Comparison of ENCODE assay signal across 23 cellular contexts in the genomic region with DNA sequence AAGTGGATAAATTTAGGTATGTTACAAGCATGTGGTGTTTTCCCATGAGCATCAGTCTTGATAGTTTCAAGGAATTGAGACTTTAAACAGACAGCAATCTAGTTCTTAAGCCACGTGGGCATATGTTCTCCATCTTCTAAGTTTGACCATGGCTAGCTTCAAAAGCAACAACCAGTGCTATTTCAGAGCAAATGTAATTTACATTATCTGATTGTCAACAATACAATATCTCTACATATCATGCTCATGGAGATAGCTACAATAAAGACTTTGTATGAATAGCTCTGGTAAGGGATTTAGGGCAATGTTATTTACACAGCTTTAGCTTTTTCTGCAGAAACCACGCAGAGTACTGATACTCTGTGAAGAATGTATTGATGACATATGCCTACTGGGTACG. TPM values are rescaled to one million over a fixed set of nuclear protein-coding genes. Genes with fewer than 3 reads are reported as not detected.
A peak's percentile ranks its signal among the peaks of the same experiment; 100 is the strongest.
DNase-seq lines count a peak whose midpoint lies in the region; FAIRE-seq and TF ChIP-seq lines count a peak whose summit lies in the region.
"Had no signal": no experiment of that assay in that cellular context is flagged by ENCODE, and none has a peak within 500 bp of the region (broad histone marks: within the 10 kb centered on the region; RNA-seq: fewer than 3 reads in every experiment).

No MANE protein-coding gene starts in this region.

- H3K79me2 ChIP-seq in KMS-11 (ENCODE audit: insufficient read depth, low read depth) (no peaks in the 10 kb centered on the region), astrocyte (ENCODE audit: insufficient read depth, low read length) (no peaks in the 10 kb centered on the region)

- no peak for TF ChIP-seq POLR2A in erythroblast (IDR thresholded peaks at IDR 0.05; ENCODE audit: low read length)

- no peak overlapping the region for H3K4me3 ChIP-seq in BLaER1
- no peak overlapping the region for H3K4me3 ChIP-seq in KMS-11 (IDR thresholded peaks at IDR 0.05; ENCODE audit: insufficient read depth, low read depth, low read length)
- H3K4me3 ChIP-seq in astrocyte (ENCODE audit: insufficient read depth, low read depth, low read length), result no peak overlapping the region
- H3K4me3 ChIP-seq: A549, GM23248 had no signal

- H3K36me3 Mint-ChIP-seq in astrocyte (ENCODE audit: low read depth, unreplicated experiment), result no peaks in the 10 kb centered on the region
- H3K36me3 Mint-ChIP-seq: CD4-positive, CD25-positive, alpha-beta regulatory T cell; CD8-positive, alpha-beta T cell had no signal

- H3K9me3 ChIP-seq in BLaER1 (no peaks in the 10 kb centered on the region), astrocyte (ENCODE audit: insufficient read depth, low read depth, low read length) (no peaks in the 10 kb centered on the region)
- H3K9me3 ChIP-seq: A549, Caco-2 had no signal

- FAIRE-seq in astrocyte (lab: Jason Lieb, UNC), result no peak
- FAIRE-seq: A549, G401.6, GM12892, H1 had no signal

- no peaks in the 10 kb centered on the region for H3K27me3 Mint-ChIP-seq in astrocyte (ENCODE audit: low read depth, unreplicated experiment)

- H3K4me3 Mint-ChIP-seq in astrocyte (ENCODE audit: unreplicated experiment), result no peak overlapping the region
- H3K4me3 Mint-ChIP-seq: CD4-positive, CD25-positive, alpha-beta regulatory T cell; CD8-positive, alpha-beta T cell had no signal

- H3K4me1 ChIP-seq in BLaER1 (peaks cover 24% of the 10 kb centered on the region), KMS-11 (ENCODE audit: low read depth, poor library complexity, severe bottlenecking) (peaks cover 30% of the 10 kb centered on the region), astrocyte (ENCODE audit: insufficient read depth, low read length) (peaks cover 5% of the 10 kb centered on the region)
- H3K4me1 ChIP-seq: A549 had no signal

- peak overlapping the region; percentile 26 for H3K27ac Mint-ChIP-seq in astrocyte (ENCODE audit: unreplicated experiment)
- H3K27ac Mint-ChIP-seq: CD4-positive, CD25-positive, alpha-beta regulatory T cell; CD8-positive, alpha-beta T cell had no signal

- no peaks in the 10 kb centered on the region for H4K20me1 ChIP-seq in BLaER1
- H4K20me1 ChIP-seq in KMS-11 (ENCODE audit: insufficient read depth), result no peaks in the 10 kb centered on the region
- H4K20me1 ChIP-seq in astrocyte (ENCODE audit: insufficient read depth, low read length), result no peaks in the 10 kb centered on the region

- DNase-seq in SK-N-DZ (ENCODE audit: low spot score) (peak; percentile 48), astrocyte (ENCODE audit: low read depth) (no peak), NCI-H748 treated with DMSO at 0.1 percent for 48 hours (lab: John Stamatoyannopoulos, UW) (no peak), NCI-H2227 treated with DMSO at 0.1 percent for 48 hours (lab: John Stamatoyannopoulos, UW) (no peak), erythroblast (lab: John Stamatoyannopoulos, UW) (no peak)
- DNase-seq: 8988T; ACHN; AML-193; Caco-2; CD4-positive, CD25-positive, alpha-beta regulatory T cell; CD8-positive, alpha-beta T cell; DMS153; DND-41; GM23248; H7; HCEC 1CT had no signal

- no peaks in the 10 kb centered on the region for H3K9me3 Mint-ChIP-seq in astrocyte (ENCODE audit: unreplicated experiment)

- peak overlapping the region; percentile 47 for H2AFZ ChIP-seq in KMS-11 (ENCODE audit: low read depth)
- no peak overlapping the region for H2AFZ ChIP-seq in astrocyte (ENCODE audit: low read depth, low read length)
- H2AFZ ChIP-seq: GM23248 had no signal

- no peaks in the 10 kb centered on the region for H3K36me3 ChIP-seq in BLaER1
- no peaks in the 10 kb centered on the region for H3K36me3 ChIP-seq in KMS-11 (ENCODE audit: insufficient read depth)
- no peaks in the 10 kb centered on the region for H3K36me3 ChIP-seq in astrocyte (ENCODE audit: insufficient read depth, low read length)

- H3K4me2 ChIP-seq in BLaER1 (peak overlapping the region; percentile 62), KMS-11 (peak overlapping the region; percentile 73; the same call in 1 of the 2 replicates), astrocyte (ENCODE audit: low read length) (no peak overlapping the region)
- H3K4me2 ChIP-seq: A549 had no signal

- H3K27ac ChIP-seq in BLaER1 (no peak overlapping the region), KMS-11 (peak overlapping the region; percentile 61; the same call in 1 of the 2 replicates), astrocyte (ENCODE audit: low read depth, low read length) (no peak overlapping the region)
- H3K27ac ChIP-seq: A549, C4-2B, GM23248 had no signal

- H3K27me3 ChIP-seq in BLaER1 (no peaks in the 10 kb centered on the region), KMS-11 (ENCODE audit: insufficient read depth, low read depth) (no peaks in the 10 kb centered on the region), astrocyte (ENCODE audit: insufficient read depth, low read length) (no peaks in the 10 kb centered on the region)

- H3K9ac ChIP-seq in BLaER1 (no peak overlapping the region), KMS-11 (0 out of 2 replicates have a peak overlapping the region, but pooled peaks have one; percentile 3), astrocyte (ENCODE audit: low read length) (no peak overlapping the region)
- H3K9ac ChIP-seq: GM23248 had no signal

- no peak for TF ChIP-seq CTCF in KMS-11 (conservative IDR thresholded peaks at IDR 0.05; ENCODE audit: low read depth, low read length)
- TF ChIP-seq CTCF in astrocyte (IDR thresholded peaks at IDR 0.05; ENCODE audit: insufficient read depth, low read depth, low read length), result no peak

- peaks cover 14% of the 10 kb centered on the region for H3K4me1 Mint-ChIP-seq in astrocyte (ENCODE audit: low read depth, unreplicated experiment)
- H3K4me1 Mint-ChIP-seq: CD4-positive, CD25-positive, alpha-beta regulatory T cell had no signal

RNA-seq across cellular contexts. Expression of a gene that starts 38.8 kb away (rescaled TPM):
- polyA plus RNA-seq in SK-N-DZ (2014; cell fraction: cytosol; rRNA removed), result 25.8 and 27.9 TPM in 2 replicates
- 21.0 and 45.2 TPM in 2 replicates for polyA plus RNA-seq in SK-N-DZ (2014; cell fraction: nucleus; rRNA removed)
- total RNA-seq in astrocyte, result 19.8 and 25.2 TPM in 2 replicates
- total RNA-seq: CD4-positive, CD25-positive, alpha-beta regulatory T cell; CD8-positive, alpha-beta T cell had no signal
- polyA plus RNA-seq: A549; CD4-positive, CD25-positive, alpha-beta regulatory T cell had no signal
